Comparison of ENCODE assay signal across 15 cellular contexts in the genomic region with DNA sequence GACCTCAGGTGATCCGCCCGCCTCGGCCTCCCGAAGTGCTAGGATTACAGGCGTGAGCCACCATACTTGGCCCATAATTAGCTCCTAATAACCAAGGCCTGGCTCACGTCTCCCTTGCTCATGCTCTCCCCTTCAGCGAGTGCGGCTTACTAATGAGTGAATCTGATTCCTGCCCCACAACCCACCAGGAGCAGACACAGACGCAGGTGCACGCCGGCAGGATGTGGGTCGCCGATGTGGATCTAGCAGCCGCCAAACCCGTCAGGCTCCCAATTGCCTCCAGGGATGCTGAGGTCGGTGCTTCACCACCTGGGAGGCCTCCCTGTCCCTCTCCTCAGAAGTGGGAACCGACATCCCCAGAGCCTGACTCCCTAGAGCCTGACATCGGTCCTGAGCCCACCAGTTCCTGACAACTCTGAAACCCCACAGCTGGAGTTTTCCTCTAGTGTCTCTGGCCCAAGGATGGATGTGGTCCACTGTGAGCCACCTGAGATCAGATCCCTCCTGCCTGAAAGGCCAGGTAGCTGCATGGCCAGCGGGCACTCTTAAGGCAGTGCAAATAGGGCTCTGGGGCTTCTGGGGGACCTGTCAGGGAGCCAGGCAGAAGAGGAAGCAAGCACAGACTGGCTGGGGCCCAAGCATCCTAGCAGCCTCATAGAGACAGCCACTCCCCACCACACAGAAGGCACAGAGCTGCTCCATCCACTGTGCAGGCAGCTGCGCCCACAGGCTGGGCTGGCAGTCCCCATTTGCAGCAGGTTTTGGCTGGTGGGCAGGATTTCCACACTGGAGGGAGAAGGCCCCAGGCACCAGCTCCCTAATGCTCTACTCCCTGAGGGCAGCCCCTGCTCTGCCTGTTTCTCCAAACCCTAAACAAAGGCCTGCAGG. TPM values are rescaled to one million over a fixed set of nuclear protein-coding genes. Genes with fewer than 3 reads are reported as not detected.
"Had no signal": no experiment of that assay in that cellular context is flagged by ENCODE, and none has a peak within 500 bp of the region (broad histone marks: within the 10 kb centered on the region; RNA-seq: fewer than 3 reads in every experiment).

No MANE protein-coding gene starts in this region.

- DNase-seq: activated CD4-positive, alpha-beta T cell treated with anti-CD3 and anti-CD28 coated beads for 36 hours; activated CD8-positive, alpha-beta memory T cell treated with anti-CD3 and anti-CD28 coated beads for 24 hours; activated naive CD4-positive, alpha-beta T cell treated with anti-CD3 and anti-CD28 coated beads for 36 hours; colonic mucosa; effector CD8-positive, alpha-beta T cell; heart left ventricle; left ventricle myocardium inferior; mesenchymal stem cell; retina; thyroid gland; uterus had no signal

- ATAC-seq: activated CD4-positive, alpha-beta T cell treated with anti-CD3 and anti-CD28 coated beads for 36 hours; heart left ventricle; pancreas had no signal

- H3K27me3 Mint-ChIP-seq: activated CD4-positive, alpha-beta T cell treated with anti-CD3 and anti-CD28 coated beads for 36 hours had no signal

- H3K27ac ChIP-seq: cardiac muscle cell, colonic mucosa, heart left ventricle, left ventricle myocardium inferior, pancreas, thyroid gland, uterus, VCaP had no signal

- H3K9me3 ChIP-seq: colonic mucosa, heart left ventricle, left ventricle myocardium inferior, pancreas, thyroid gland, uterus had no signal

- H3K4me1 Mint-ChIP-seq: activated CD4-positive, alpha-beta T cell treated with anti-CD3 and anti-CD28 coated beads for 36 hours had no signal

- H3K4me3 ChIP-seq: cardiac muscle cell, colonic mucosa, heart left ventricle, left ventricle myocardium inferior, pancreas, thyroid gland, uterus had no signal

- H3K9me3 Mint-ChIP-seq: activated naive CD4-positive, alpha-beta T cell treated with anti-CD3 and anti-CD28 coated beads for 36 hours had no signal

- H3K36me3 ChIP-seq: uterus had no signal

- H3K4me1 ChIP-seq: colonic mucosa, pancreas, thyroid gland, uterus had no signal

- H3K27me3 ChIP-seq: cardiac muscle cell, colonic mucosa, heart left ventricle, pancreas, thyroid gland, uterus had no signal

RNA-seq across cellular contexts. Expression of a gene that starts 13.8 kb away (rescaled TPM):
- total RNA-seq: cardiac muscle cell, colonic mucosa, frontal cortex, left ventricle myocardium inferior, uterus had no signal

RNA-seq across cellular contexts. Expression of a gene that starts 18.2 kb away (rescaled TPM):
- total RNA-seq: cardiac muscle cell, frontal cortex, heart left ventricle, left ventricle myocardium inferior, thyroid gland, uterus had no signal

RNA-seq across cellular contexts. Expression of a gene that starts 48.3 kb away (rescaled TPM):
- total RNA-seq: heart left ventricle, left ventricle myocardium inferior had no signal
